In genomic region chr16:13833510-13833909, GRCh38 we compare ENCODE assay signal across 1 cellular context.
TF ChIP-seq lines count a peak whose summit lies in the region.

No MANE protein-coding gene starts in this region.

TF ChIP-seq in K562, 482 proteins besides CTCF, POLR2A, EP300 and RAD21 (continued from another document):
- TF ChIP-seq CLOCK (CRISPR knock-in tag; IDR thresholded peaks at IDR 0.05; ENCODE audit: borderline replicate concordance) (no peak), ZNF57 (CRISPR knock-in tag; IDR thresholded peaks at IDR 0.05) (no peak), NFE2 (IDR thresholded peaks at IDR 0.05; ENCODE audit: low read depth) (peak; percentile 38; the same call in 1 of the 2 replicates)
TF ChIP-seq in K562: peak in this region for 5.
